12 cellular contexts compared by ENCODE assay signal in genomic region chr2:70965506-70965905, GRCh38. TPM values are rescaled to one million over a fixed set of nuclear protein-coding genes. Genes with fewer than 3 reads are reported as not detected.
DNase-seq lines count a peak whose midpoint lies in the region; FAIRE-seq and TF ChIP-seq lines count a peak whose summit lies in the region.
"Had no signal": no experiment of that assay in that cellular context is flagged by ENCODE, and none has a peak within 500 bp of the region (broad histone marks: within the 10 kb centered on the region; RNA-seq: fewer than 3 reads in every experiment).

No MANE protein-coding gene starts in this region.

- no peak overlapping the region for H3K27ac Mint-ChIP-seq in neural crest cell (ENCODE audit: unreplicated experiment)

- POLR2A ChIA-PET in endothelial cell of umbilical vein (lab: Charles Lee): no interaction called here

- peaks cover 7% of the 10 kb centered on the region for H3K4me1 Mint-ChIP-seq in neural crest cell

- peak; percentile 63 for FAIRE-seq in endothelial cell of umbilical vein (lab: Jason Lieb, UNC)
- FAIRE-seq: endometrium, G401.6, RCC 7860 had no signal

- H3K9ac ChIP-seq in endothelial cell of umbilical vein (replicated peaks; ENCODE audit: extremely low read depth, insufficient read depth, low read length): no peak overlapping the region

- no peaks in the 10 kb centered on the region for H4K20me1 ChIP-seq in endothelial cell of umbilical vein (replicated peaks; ENCODE audit: control insufficient read depth, extremely low read depth, insufficient read depth, low read length)

- DNase-seq in endothelial cell of umbilical vein (ENCODE audit: low read depth, low spot score): no peak
- DNase-seq in neural crest cell (ENCODE audit: low read depth, low spot score): no peak
- no peak for DNase-seq in HuH-7 (ENCODE audit: low spot score)
- DNase-seq in 8988T: no peak
- DNase-seq in AG08396 (ENCODE audit: low spot score): no peak
- DNase-seq in NCI-H2171 treated with DMSO at 0.1 percent for 48 hours (lab: John Stamatoyannopoulos, UW): no peak
- DNase-seq: NCI-H1436 treated with DMSO at 0.1 percent for 48 hours had no signal

- no peak overlapping the region for H2AFZ ChIP-seq in endothelial cell of umbilical vein (ENCODE audit: low read depth, low read length)

- CTCF ChIA-PET in endothelial cell of umbilical vein (lab: Charles Lee): interaction anchor here (0.6 to 10.3 kb wide), 22 partner anchors 9 to 661 kb away, joined by 3 to 84 read pairs (median 4); partner anchors contain the start of genes ANKRD53 and NAGK

- H3K4me2 ChIP-seq in endothelial cell of umbilical vein (ENCODE audit: insufficient read depth, low read length): peak overlapping the region; percentile 42

- TF ChIP-seq POLR2A in endothelial cell of umbilical vein (IDR thresholded peaks at IDR 0.05; ENCODE audit: low read depth, low read length): no peak

- no TSS peak for BruUV-seq in endothelial cell of umbilical vein (replicated peaks; lab: Mats Ljungman, UMichigan)

- H3K36me3 Mint-ChIP-seq in neural crest cell (ENCODE audit: low read depth): no peaks in the 10 kb centered on the region

- peaks cover 23 to 37% of the 10 kb centered on the region in 2 experiments for H3K27me3 ChIP-seq in endothelial cell of umbilical vein (ENCODE audit: control insufficient read depth in 2 of 2, insufficient read depth in 2 of 2, low read length in 2 of 2)

- no peak overlapping the region for H3K27ac ChIP-seq in endothelial cell of umbilical vein (ENCODE audit: insufficient read depth, low read depth, low read length)

- dilution Hi-C loops in endothelial cell of umbilical vein (cut with MboI; ENCODE audit: extremely low pct_ligation_motif_present, low sequenced_read_pairs): no loop called here

- no peaks in the 10 kb centered on the region for H3K79me2 ChIP-seq in endothelial cell of umbilical vein (ENCODE audit: control insufficient read depth, insufficient read depth, low read length)

- peak overlapping the region; percentile 61 for H3K4me3 Mint-ChIP-seq in neural crest cell

- H3K4me3 ChIP-seq in GM12875 (ENCODE audit: low read depth, low read length) (peak overlapping the region; percentile 48), WI38 (ENCODE audit: low read depth, low read length) (peak overlapping the region; percentile 62), endothelial cell of umbilical vein (replicated peaks in 1 of 3; ENCODE audit: insufficient read depth in 1 of 3, low read depth in 1 of 3, low read length in 3 of 3) (peak overlapping the region in 1 of 3 experiments; percentile 19)

- H3K36me3 ChIP-seq in endothelial cell of umbilical vein (ENCODE audit: control insufficient read depth in 2 of 2, extremely low read depth in 1 of 2, insufficient read depth in 2 of 2, low read length in 2 of 2): no peaks in the 10 kb centered on the region

- H3K9me3 Mint-ChIP-seq in neural crest cell: no peaks in the 10 kb centered on the region

- no peaks in the 10 kb centered on the region for H3K9me1 ChIP-seq in endothelial cell of umbilical vein (replicated peaks; ENCODE audit: control insufficient read depth, extremely low read depth, insufficient read depth, low read length)

- no peak for TF ChIP-seq CTCF in GM12875 (IDR thresholded peaks at IDR 0.05; ENCODE audit: borderline replicate concordance, insufficient read depth, low read depth, low read length)
- TF ChIP-seq CTCF in WI38 (IDR thresholded peaks at IDR 0.05; ENCODE audit: low read depth, low read length): no peak
- no peak for TF ChIP-seq CTCF in endothelial cell of umbilical vein (IDR thresholded peaks at IDR 0.05; ENCODE audit: extremely low read depth in 1 of 2, insufficient read depth in 1 of 2, low read depth in 1 of 2, low read length in 2 of 2)
- no peak for TF ChIP-seq CTCF in neural crest cell (conservative IDR thresholded peaks at IDR 0.05)

- peaks cover 2% of the 10 kb centered on the region for H3K4me1 ChIP-seq in endothelial cell of umbilical vein (ENCODE audit: control insufficient read depth, extremely low read depth, insufficient read depth, low read length)

- intact Hi-C loops in endothelial cell of umbilical vein (cut with micrococcal nuclease): loop anchor here (1.0 to 2.0 kb wide), 3 partner anchors 12 to 36 kb away; partner anchors contain the start of gene TEX261

- peaks cover 80% of the 10 kb centered on the region for H3K27me3 Mint-ChIP-seq in neural crest cell (ENCODE audit: low read depth)

- H3K9me3 ChIP-seq in endothelial cell of umbilical vein (replicated peaks; ENCODE audit: control insufficient read depth, insufficient read depth, low read length): no peaks in the 10 kb centered on the region

TF ChIP-seq in endothelial cell of umbilical vein, 7 proteins besides CTCF, POLR2A, EP300 and RAD21:
- TF ChIP-seq EZH2 (IDR thresholded peaks at IDR 0.05; ENCODE audit: borderline replicate concordance, low read depth, low read length, severe bottlenecking) (no peak), GATA2 (IDR thresholded peaks at IDR 0.05; ENCODE audit: insufficient read depth, insufficient read length, low read depth, low read length) (no peak), FOS (IDR thresholded peaks at IDR 0.05; ENCODE audit: borderline replicate concordance, insufficient read depth, low read length) (no peak), JUN (IDR thresholded peaks at IDR 0.05; ENCODE audit: borderline replicate concordance, insufficient read depth, insufficient read length, low read depth) (no peak), POLR2AphosphoS5 (IDR thresholded peaks at IDR 0.05; ENCODE audit: insufficient read depth, low read depth, low read length) (no peak), MYC (IDR thresholded peaks at IDR 0.05; ENCODE audit: low read depth, low read length) (no peak), MAX (IDR thresholded peaks at IDR 0.05; ENCODE audit: insufficient read depth, insufficient read length) (no peak)

RNA-seq across cellular contexts. Expression of gene ANKRD53, which starts 12.9 kb away (rescaled TPM):
- total RNA-seq in endothelial cell of umbilical vein (1.3 and 2.2 TPM in 2 replicates), neural crest cell (1.2 and 1.7 TPM in 2 replicates)
- polyA plus RNA-seq in endothelial cell of umbilical vein: 1.4 and 1.7 TPM in 2 replicates
- polyA plus RNA-seq in endothelial cell of umbilical vein (2011; cell fraction: cytosol; rRNA removed): 1.1 and 1.4 TPM in 2 replicates
- 2.2 and 5.0 TPM in 2 replicates for polyA plus RNA-seq in endothelial cell of umbilical vein (2011; cell fraction: nucleus; rRNA removed)
- polyA plus RNA-seq in endothelial cell of umbilical vein (2012): 0.79 and 1.2 TPM in 2 replicates
- polyA minus RNA-seq in endothelial cell of umbilical vein: 1.6 and 1.7 TPM in 2 replicates
- not detected for polyA minus RNA-seq in endothelial cell of umbilical vein (2011; cell fraction: cytosol; rRNA and poly(A)+ RNA removed)
- 3.4 and 3.5 TPM in 2 replicates for polyA minus RNA-seq in endothelial cell of umbilical vein (2011; cell fraction: nucleus; rRNA and poly(A)+ RNA removed)

RNA-seq across cellular contexts. Expression of gene TEX261, which starts 29.2 kb away (rescaled TPM):
- total RNA-seq in endothelial cell of umbilical vein (63.3 and 71.2 TPM in 2 replicates), neural crest cell (57.2 and 58.4 TPM in 2 replicates)
- polyA plus RNA-seq in endothelial cell of umbilical vein: 98.0 and 98.1 TPM in 2 replicates
- 63.4 and 71.6 TPM in 2 replicates for polyA plus RNA-seq in endothelial cell of umbilical vein (2011; cell fraction: cytosol; rRNA removed)
- 43.3 and 44.2 TPM in 2 replicates for polyA plus RNA-seq in endothelial cell of umbilical vein (2011; cell fraction: nucleus; rRNA removed)
- 63.6 and 75.7 TPM in 2 replicates for polyA plus RNA-seq in endothelial cell of umbilical vein (2012)
- polyA minus RNA-seq in endothelial cell of umbilical vein: 128 and 133 TPM in 2 replicates
- 20.5 TPM for polyA minus RNA-seq in endothelial cell of umbilical vein (2011; cell fraction: cytosol; rRNA and poly(A)+ RNA removed)
- 16.8 and 34.5 TPM in 2 replicates for polyA minus RNA-seq in endothelial cell of umbilical vein (2011; cell fraction: nucleus; rRNA and poly(A)+ RNA removed)

RNA-seq across cellular contexts. Expression of gene ATP6V1B1, which starts 29.8 kb away (rescaled TPM):
- total RNA-seq in endothelial cell of umbilical vein: 0.60 and 0.77 TPM in 2 replicates
- polyA plus RNA-seq in endothelial cell of umbilical vein: 0.35 TPM in 1 of 2 replicates, not detected in the other
- polyA plus RNA-seq in endothelial cell of umbilical vein (2011; cell fraction: cytosol; rRNA removed): not detected in 2 replicates
- 3.3 and 4.6 TPM in 2 replicates for polyA plus RNA-seq in endothelial cell of umbilical vein (2011; cell fraction: nucleus; rRNA removed)
- 0.46 and 1.1 TPM in 2 replicates for polyA plus RNA-seq in endothelial cell of umbilical vein (2012)
- 1.0 TPM in 1 of 2 replicates, not detected in the other for polyA minus RNA-seq in endothelial cell of umbilical vein
- polyA minus RNA-seq in endothelial cell of umbilical vein (2011; cell fraction: cytosol; rRNA and poly(A)+ RNA removed): not detected
- 1.3 TPM in 1 of 2 replicates, not detected in the other for polyA minus RNA-seq in endothelial cell of umbilical vein (2011; cell fraction: nucleus; rRNA and poly(A)+ RNA removed)
- 4.3 and 4.6 TPM in 2 replicates for total RNA-seq in neural crest cell
